In genomic region chr22:17627961-17628303, GRCh38 we compare ENCODE assay signal across 8 cellular contexts. TPM values are rescaled to one million over a fixed set of nuclear protein-coding genes. Genes with fewer than 3 reads are reported as not detected.
A peak's percentile ranks its signal among the peaks of the same experiment; 100 is the strongest.
DNase-seq lines count a peak whose midpoint lies in the region; ATAC-seq and TF ChIP-seq lines count a peak whose summit lies in the region.

No MANE protein-coding gene starts in this region.

- H3K4me2 ChIP-seq in BLaER1 treated with 17β-estradiol and CSF1 and Interleukin-3, amounts not matched to agents 10 nM and 100 nM = peak overlapping the region; percentile 91 to 99 (median 96)

- H3K27me3 ChIP-seq in BLaER1 treated with 17β-estradiol and CSF1 and Interleukin-3, amounts not matched to agents 10 nM and 100 nM = no peaks in the 10 kb centered on the region
- no peaks in the 10 kb centered on the region for H3K27me3 ChIP-seq in effector memory CD4-positive, alpha-beta T cell (replicated peaks; ENCODE audit: control insufficient read depth, insufficient read depth, low read length, poor library complexity, severe bottlenecking)

- ATAC-seq in natural killer cell treated with Interleukin-12 subunit alpha and Interleukin-12 subunit beta and Interleukin-15 and Interleukin-18, amount 100 ng/mL, for 72 hours = no peak
- ATAC-seq in HG03175 (IDR thresholded peaks at IDR 0.05; ENCODE audit: unreplicated experiment) = no peak
- ATAC-seq in activated CD4-positive, CD25-positive, alpha-beta regulatory T cell treated with anti-CD3 and anti-CD28 coated beads, Interleukin-2, amount 50 U/mL, for 24 hours = no peak

- in situ Hi-C loops in GM13976 (cut with MboI; ENCODE audit: low sequenced_read_pairs, unreplicated experiment) = no loop called here

- peak overlapping the region; percentile 81 to 96 (median 90) for H3K27ac ChIP-seq in BLaER1 treated with 17β-estradiol and CSF1 and Interleukin-3, amounts not matched to agents 10 nM and 100 nM
- peak overlapping the region; percentile 96 for H3K27ac ChIP-seq in effector memory CD4-positive, alpha-beta T cell (ENCODE audit: insufficient read depth, low read length, poor library complexity, severe bottlenecking)

- peak overlapping the region; percentile 92 for H3K4me3 Mint-ChIP-seq in natural killer cell treated with Interleukin-12 subunit alpha and Interleukin-12 subunit beta and Interleukin-15 and Interleukin-18, amount 100 ng/mL, for 72 hours

- H3K27ac Mint-ChIP-seq in natural killer cell treated with Interleukin-12 subunit alpha and Interleukin-12 subunit beta and Interleukin-15 and Interleukin-18, amount 100 ng/mL, for 72 hours = peak overlapping the region; percentile 78 to 96

- DNase-seq in LNCaP clone FGC (ENCODE audit: low read depth) (no peak), occipital lobe (lab: John Stamatoyannopoulos, UW) (no peak), GM13976 (ENCODE audit: low spot score) (no peak)
- no peak for DNase-seq in effector memory CD4-positive, alpha-beta T cell
- DNase-seq in natural killer cell treated with Interleukin-12 subunit alpha and Interleukin-12 subunit beta and Interleukin-15 and Interleukin-18, amount 100 ng/mL, for 72 hours (ENCODE audit: low spot score) = no peak

- H3K9me3 ChIP-seq in BLaER1 treated with 17β-estradiol and CSF1 and Interleukin-3, amounts not matched to agents 10 nM and 100 nM (replicated peaks in 1 of 11) = no peaks in the 10 kb centered on the region
- no peaks in the 10 kb centered on the region for H3K9me3 ChIP-seq in effector memory CD4-positive, alpha-beta T cell (ENCODE audit: control insufficient read depth, low read length)

- H3K27me3 Mint-ChIP-seq in natural killer cell treated with Interleukin-12 subunit alpha and Interleukin-12 subunit beta and Interleukin-15 and Interleukin-18, amount 100 ng/mL, for 72 hours = no peaks in the 10 kb centered on the region

- H3K9ac ChIP-seq in BLaER1 treated with 17β-estradiol and CSF1 and Interleukin-3, amounts not matched to agents 10 nM and 100 nM = peak overlapping the region; percentile 84 to 98 (median 94)

- peak overlapping the region; percentile 89 to 98 (median 96) for H3K4me3 ChIP-seq in BLaER1 treated with 17β-estradiol and CSF1 and Interleukin-3, amounts not matched to agents 10 nM and 100 nM
- peak overlapping the region; percentile 89 for H3K4me3 ChIP-seq in LNCaP clone FGC (ENCODE audit: low read depth, low read length)
- peak overlapping the region; percentile 100 for H3K4me3 ChIP-seq in effector memory CD4-positive, alpha-beta T cell (ENCODE audit: insufficient read depth, low read depth, low read length, poor library complexity, severe bottlenecking)

- TF ChIP-seq CTCF in LNCaP clone FGC (IDR thresholded peaks at IDR 0.05; ENCODE audit: control insufficient read depth, extremely low read depth, insufficient read depth) (no peak), GM13976 (IDR thresholded peaks at IDR 0.05; ENCODE audit: borderline replicate concordance, control extremely low read depth, extremely low read depth, insufficient read depth, missing control alignments) (no peak)

- peaks cover 23 to 51% (median 28%) of the 10 kb centered on the region in 10 experiments for H3K4me1 ChIP-seq in BLaER1 treated with 17β-estradiol and CSF1 and Interleukin-3, amounts not matched to agents 10 nM and 100 nM
- H3K4me1 ChIP-seq in effector memory CD4-positive, alpha-beta T cell (ENCODE audit: control insufficient read depth, insufficient read depth, low read length, poor library complexity, severe bottlenecking) = peaks cover 7% of the 10 kb centered on the region

- H4K20me1 ChIP-seq in BLaER1 treated with 17β-estradiol and CSF1 and Interleukin-3, amounts not matched to agents 10 nM and 100 nM = peaks cover 12 to 48% (median 34%) of the 10 kb centered on the region in 11 experiments; a peak in 20 of 22 replicates

- H3K4me1 Mint-ChIP-seq in natural killer cell treated with Interleukin-12 subunit alpha and Interleukin-12 subunit beta and Interleukin-15 and Interleukin-18, amount 100 ng/mL, for 72 hours (ENCODE audit: low read depth in 2 of 2) = peaks cover 4 to 6% of the 10 kb centered on the region in 2 donors

- H3K36me3 ChIP-seq in BLaER1 treated with 17β-estradiol and CSF1 and Interleukin-3, amounts not matched to agents 10 nM and 100 nM = peaks cover 22 to 41% (median 32%) of the 10 kb centered on the region in 11 experiments
- no peaks in the 10 kb centered on the region for H3K36me3 ChIP-seq in effector memory CD4-positive, alpha-beta T cell (ENCODE audit: control insufficient read depth, insufficient read depth, low read length)

- no peaks in the 10 kb centered on the region for H3K36me3 Mint-ChIP-seq in natural killer cell treated with Interleukin-12 subunit alpha and Interleukin-12 subunit beta and Interleukin-15 and Interleukin-18, amount 100 ng/mL, for 72 hours

- H3K9me3 Mint-ChIP-seq in natural killer cell treated with Interleukin-12 subunit alpha and Interleukin-12 subunit beta and Interleukin-15 and Interleukin-18, amount 100 ng/mL, for 72 hours = no peaks in the 10 kb centered on the region

RNA-seq across cellular contexts. Expression of gene ATP6V1E1, which starts 0.6 kb away (rescaled TPM):
- 100 to 1,000 TPM; 122 to 163 TPM for total RNA-seq in natural killer cell treated with Interleukin-12 subunit alpha and Interleukin-12 subunit beta and Interleukin-15 and Interleukin-18, amount 100 ng/mL, for 72 hours
- total RNA-seq in occipital lobe = 98.1 TPM

RNA-seq across cellular contexts. Expression of gene BCL2L13, which starts 10.6 kb away (rescaled TPM):
- 10 to 100 TPM; 37.4 to 38.2 TPM for total RNA-seq in natural killer cell treated with Interleukin-12 subunit alpha and Interleukin-12 subunit beta and Interleukin-15 and Interleukin-18, amount 100 ng/mL, for 72 hours
- total RNA-seq in occipital lobe = 36.2 TPM
